ENCODE assay signal across 8 cellular contexts in the genomic region with DNA sequence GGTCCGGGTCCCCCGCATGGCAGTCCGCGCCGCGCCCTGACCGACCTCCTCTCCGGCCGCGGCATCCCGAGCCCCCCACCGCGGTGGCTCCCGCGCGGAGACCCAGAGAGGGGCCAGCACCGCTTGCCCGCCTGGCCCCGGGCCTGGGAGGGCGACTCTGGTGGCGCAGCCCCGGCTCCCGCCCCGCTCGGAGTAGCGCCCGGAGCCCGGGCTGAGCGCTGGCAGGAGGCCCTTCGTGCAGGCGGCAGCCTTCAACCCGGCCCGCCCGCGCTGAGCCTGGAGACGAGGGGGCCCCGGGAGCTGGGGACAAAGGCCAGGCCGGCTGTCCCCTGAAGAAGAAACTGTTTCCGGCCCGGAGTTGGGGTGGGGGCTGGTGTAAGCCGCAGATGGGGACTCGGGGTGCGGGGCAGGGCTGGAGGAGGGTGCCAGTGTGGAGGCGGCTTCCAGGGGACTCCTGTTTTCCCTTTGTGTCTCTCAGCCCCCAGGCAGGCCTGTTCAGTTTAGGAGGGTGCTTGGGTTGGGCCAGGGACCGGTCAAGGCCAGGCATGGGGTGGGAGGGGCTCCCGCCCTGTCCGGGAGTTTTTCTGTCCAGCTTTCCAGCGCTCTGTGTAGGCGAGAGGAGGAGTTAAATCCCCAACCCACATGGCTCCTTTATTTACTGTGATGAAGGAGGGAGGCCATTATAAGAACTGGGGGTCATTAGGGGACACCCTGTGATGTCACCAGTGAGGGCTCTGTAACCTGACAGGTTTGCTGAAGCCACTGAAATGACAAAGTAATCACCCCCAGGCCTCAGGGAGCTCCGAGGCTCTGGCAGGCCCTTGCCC. TPM values are rescaled to one million over a fixed set of nuclear protein-coding genes. Genes with fewer than 3 reads are reported as not detected.
DNase-seq lines count a peak whose midpoint lies in the region; ATAC-seq and TF ChIP-seq lines count a peak whose summit lies in the region.

No MANE protein-coding gene starts in this region.

- H3K27me3 ChIP-seq in tibial nerve = no peaks in the 10 kb centered on the region

- WGBS in tibial nerve, 2 donors = 1% methylated on average over 26 to 33 of the region's 50 CpGs

- H3K9me3 ChIP-seq in tibial nerve = no peaks in the 10 kb centered on the region

- ATAC-seq in stimulated activated naive CD8-positive, alpha-beta T cell treated with anti-CD3 and anti-CD28 coated beads, Interleukin-15, amount 100 ng/mL, for 72 hours = peak; percentile 27
- no peak for ATAC-seq in stimulated activated naive CD8-positive, alpha-beta T cell treated with anti-CD3 and anti-CD28 coated beads, Interleukin-15, Interleukin-2, amounts not matched to agents 100 U/mL and 50 U/mL, for 24 hours
- ATAC-seq in HG02973 (IDR thresholded peaks at IDR 0.05; ENCODE audit: unreplicated experiment) = no peak

- no peaks in the 10 kb centered on the region for H3K9me3 Mint-ChIP-seq in stimulated activated naive CD8-positive, alpha-beta T cell treated with anti-CD3 and anti-CD28 coated beads, Interleukin-15, amount 100 ng/mL, for 72 hours

- H3K4me1 ChIP-seq in tibial nerve = peaks cover 0 to 23% (median 7%) of the 10 kb centered on the region in 4 donors

- H3K27ac Mint-ChIP-seq in stimulated activated naive CD8-positive, alpha-beta T cell treated with anti-CD3 and anti-CD28 coated beads, Interleukin-15, amount 100 ng/mL, for 72 hours = no peak overlapping the region

- peaks cover 52% of the 10 kb centered on the region for H3K27me3 Mint-ChIP-seq in stimulated activated naive CD8-positive, alpha-beta T cell treated with anti-CD3 and anti-CD28 coated beads, Interleukin-15, amount 100 ng/mL, for 72 hours

- TF ChIP-seq EP300 in tibial nerve (IDR thresholded peaks at IDR 0.05) = no peak

- H3K4me3 ChIP-seq in tibial nerve = peak overlapping the region; percentile 46 to 88 (median 58)

- H3K27ac ChIP-seq in tibial nerve = peak overlapping the region in 3 of 4 donors; percentile 31 to 86 (median 60)

- H3K4me3 Mint-ChIP-seq in stimulated activated naive CD8-positive, alpha-beta T cell treated with anti-CD3 and anti-CD28 coated beads, Interleukin-15, amount 100 ng/mL, for 72 hours = peak overlapping the region; percentile 19 to 57

- H3K36me3 ChIP-seq in tibial nerve = peaks cover 0 to 32% (median 0%) of the 10 kb centered on the region in 3 donors

- no peak for TF ChIP-seq CTCF in tibial nerve (IDR thresholded peaks at IDR 0.05)

- peaks cover 11% of the 10 kb centered on the region for H3K4me1 Mint-ChIP-seq in stimulated activated naive CD8-positive, alpha-beta T cell treated with anti-CD3 and anti-CD28 coated beads, Interleukin-15, amount 100 ng/mL, for 72 hours

- no peak for DNase-seq in stimulated activated naive CD8-positive, alpha-beta T cell treated with anti-CD3 and anti-CD28 coated beads, Interleukin-15, amount 100 ng/mL, for 72 hours
- no peak for DNase-seq in stimulated activated naive CD8-positive, alpha-beta T cell treated with anti-CD3 and anti-CD28 coated beads, Interleukin-15, Interleukin-2, amounts not matched to agents 100 U/mL and 50 U/mL, for 24 hours
- DNase-seq in T47D (ENCODE audit: low read depth in 1 of 2, low spot score in 1 of 2) (peak; percentile 40 to 68), left kidney (ENCODE audit: low read depth, low spot score) (peak; percentile 57), tibial nerve (ENCODE audit: low spot score in 2 of 2) (no peak), NCI-H1092 (lab: John Stamatoyannopoulos, UW) (no peak), germinal center (ENCODE audit: low spot score) (no peak)

- no peak for TF ChIP-seq POLR2A in tibial nerve (IDR thresholded peaks at IDR 0.05)

- in situ Hi-C loops in T47D (cut with HindIII; ENCODE audit: low pct_unique_long_range_greater_than_20kb, low sequenced_read_pairs) = no loop called here

RNA-seq across cellular contexts. Expression of a gene that starts 1.0 kb away (rescaled TPM):
- 10 to 100 TPM; 19.0 to 39.0 (median 30.2) TPM for total RNA-seq in tibial nerve

RNA-seq across cellular contexts. Expression of a gene that starts 30.6 kb away (rescaled TPM):
- 10 to 100 TPM in 3 of 4 donors, 1 to 10 TPM in 1; 4.3 to 25.8 (median 13.2) TPM for total RNA-seq in tibial nerve

Comparison
In these comparisons a context has a peak if more than half of its experiments do, and no peak if none do; other contexts are left out.
1. DNase-seq: peak in T47D (2 of 2) and left kidney (single experiment); none in stimulated activated naive CD8-positive, alpha-beta T cell treated with anti-CD3 and anti-CD28 coated beads, Interleukin-15, amount 100 ng/mL, for 72 hours (0 of 2), stimulated activated naive CD8-positive, alpha-beta T cell treated with anti-CD3 and anti-CD28 coated beads, Interleukin-15, Interleukin-2, amounts not matched to agents 100 U/mL and 50 U/mL, for 24 hours (single experiment), tibial nerve (0 of 2), NCI-H1092 (single experiment) and germinal center (single experiment).